9 cellular contexts compared by ENCODE assay signal in the genomic region with DNA sequence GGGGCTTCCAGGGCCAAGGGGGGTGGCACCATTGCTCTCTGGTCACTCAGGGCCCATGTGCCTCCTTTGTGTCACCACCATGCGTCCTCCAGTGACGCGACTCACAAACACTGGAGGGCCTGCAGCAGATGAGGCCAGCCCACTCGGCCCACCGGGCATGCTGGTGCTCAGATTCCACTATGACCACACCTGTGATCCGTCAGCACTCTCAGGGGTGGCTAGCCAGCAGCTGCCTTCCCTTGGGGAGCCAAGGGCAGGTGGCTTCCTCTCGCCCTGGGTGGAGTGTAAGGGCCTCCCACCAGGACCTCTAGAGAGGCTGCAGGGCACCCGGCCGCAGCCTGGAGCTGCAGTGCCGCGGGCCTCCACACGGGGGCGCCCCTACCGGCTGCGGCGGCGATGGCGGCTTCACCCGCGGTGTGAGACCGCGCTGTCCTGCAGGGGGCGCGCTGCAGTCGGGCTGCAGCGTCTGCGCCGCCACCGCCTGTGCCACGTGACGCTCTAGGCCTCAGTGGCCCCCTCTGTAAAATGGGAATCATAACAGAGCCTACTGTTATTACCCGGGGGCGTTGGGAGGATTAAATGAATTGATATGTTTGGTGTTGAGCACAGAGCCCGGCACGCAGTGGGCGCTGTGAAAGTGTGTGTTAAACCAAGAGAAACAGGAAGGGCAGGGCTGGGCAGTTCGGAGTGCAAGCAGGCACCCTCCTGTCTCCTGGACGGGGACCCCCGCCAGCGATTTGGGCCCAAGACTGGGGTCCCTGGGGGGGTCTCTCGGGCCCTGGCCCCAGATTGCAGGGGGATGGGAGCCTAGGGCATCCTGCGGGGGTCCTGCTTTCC.
A peak's percentile ranks its signal among the peaks of the same experiment; 100 is the strongest.
DNase-seq lines count a peak whose midpoint lies in the region; ATAC-seq and TF ChIP-seq lines count a peak whose summit lies in the region.
"Had no signal": no experiment of that assay in that cellular context is flagged by ENCODE, and none has a peak within 500 bp of the region (broad histone marks: within the 10 kb centered on the region; RNA-seq: fewer than 3 reads in every experiment).

No MANE protein-coding gene starts in this region.

- H3K9me3 ChIP-seq in CD4-positive, alpha-beta T cell (ENCODE audit: control insufficient read depth, low read length) = no peaks in the 10 kb centered on the region

- no peaks in the 10 kb centered on the region for H3K4me1 Mint-ChIP-seq in CD4-positive, alpha-beta T cell (ENCODE audit: low read depth)
- peaks cover 6% of the 10 kb centered on the region for H3K4me1 Mint-ChIP-seq in activated naive CD8-positive, alpha-beta T cell treated with anti-CD3 and anti-CD28 coated beads, Interleukin-2, amount 10 ng/mL, durations not matched to agents 7 days and 5 days

- H3K27ac ChIP-seq in CD4-positive, alpha-beta T cell (ENCODE audit: low read depth, low read length) = no peak overlapping the region

- peak; percentile 100 for TF ChIP-seq CTCF in CD4-positive, alpha-beta T cell (IDR thresholded peaks at IDR 0.05)

- H3K4me3 Mint-ChIP-seq in CD4-positive, alpha-beta T cell = no peak overlapping the region
- H3K4me3 Mint-ChIP-seq in activated naive CD8-positive, alpha-beta T cell treated with anti-CD3 and anti-CD28 coated beads, Interleukin-2, amount 10 ng/mL, durations not matched to agents 7 days and 5 days = no peak overlapping the region
- H3K4me3 Mint-ChIP-seq: stimulated activated naive CD8-positive, alpha-beta T cell treated with anti-CD3 and anti-CD28 coated beads, Interleukin-15, Interleukin-2, amounts not matched to agents 100 ng/mL and 50 ng/mL, for 24 hours had no signal

- POLR2A ChIA-PET in CD4-positive, alpha-beta T cell (lab: Charles Lee) = interaction anchor here (1.0 to 2.4 kb wide), 3 partner anchors 190 to 196 kb away, joined by 4 to 11 read pairs (median 7); a partner anchor contains a TSS
- POLR2A ChIA-PET in activated naive CD8-positive, alpha-beta T cell treated with anti-CD3 and anti-CD28 coated beads, Interleukin-2, amount 10 ng/mL, durations not matched to agents 7 days and 5 days (lab: Charles Lee) = interaction anchor here (1.0 to 1.9 kb wide), 5 partner anchors 133 to 393 kb away, joined by 3 to 7 read pairs (median 5); a partner anchor contains a TSS

- H3K27me3 Mint-ChIP-seq in CD4-positive, alpha-beta T cell = no peaks in the 10 kb centered on the region
- peaks cover 5% of the 10 kb centered on the region for H3K27me3 Mint-ChIP-seq in activated naive CD8-positive, alpha-beta T cell treated with anti-CD3 and anti-CD28 coated beads, Interleukin-2, amount 10 ng/mL, durations not matched to agents 7 days and 5 days

- peak; percentile 86 for ATAC-seq in CD4-positive, alpha-beta T cell (ENCODE audit: poor library complexity)
- ATAC-seq in HG02759 (IDR thresholded peaks at IDR 0.05; ENCODE audit: unreplicated experiment) (peak; percentile 67), HG02884 (IDR thresholded peaks at IDR 0.05; ENCODE audit: unreplicated experiment) (no peak)
- peak; percentile 64 for ATAC-seq in activated naive CD8-positive, alpha-beta T cell treated with anti-CD3 and anti-CD28 coated beads, Interleukin-2, amount 10 ng/mL, durations not matched to agents 7 days and 5 days (ENCODE audit: low read depth)

- no peak overlapping the region for H3K27ac Mint-ChIP-seq in CD4-positive, alpha-beta T cell
- no peak overlapping the region for H3K27ac Mint-ChIP-seq in activated naive CD8-positive, alpha-beta T cell treated with anti-CD3 and anti-CD28 coated beads, Interleukin-2, amount 10 ng/mL, durations not matched to agents 7 days and 5 days
- H3K27ac Mint-ChIP-seq: stimulated activated naive CD8-positive, alpha-beta T cell treated with anti-CD3 and anti-CD28 coated beads, Interleukin-15, Interleukin-2, amounts not matched to agents 100 ng/mL and 50 ng/mL, for 24 hours had no signal

- H3K27me3 ChIP-seq in CD4-positive, alpha-beta T cell (ENCODE audit: control insufficient read depth, insufficient read depth, low read length) = no peaks in the 10 kb centered on the region

- H3K9me3 Mint-ChIP-seq in CD4-positive, alpha-beta T cell = no peaks in the 10 kb centered on the region
- no peaks in the 10 kb centered on the region for H3K9me3 Mint-ChIP-seq in activated naive CD8-positive, alpha-beta T cell treated with anti-CD3 and anti-CD28 coated beads, Interleukin-2, amount 10 ng/mL, durations not matched to agents 7 days and 5 days
- H3K9me3 Mint-ChIP-seq: stimulated activated naive CD8-positive, alpha-beta T cell treated with anti-CD3 and anti-CD28 coated beads, Interleukin-15, Interleukin-2, amounts not matched to agents 100 ng/mL and 50 ng/mL, for 24 hours had no signal

- no peaks in the 10 kb centered on the region for H3K36me3 Mint-ChIP-seq in CD4-positive, alpha-beta T cell (ENCODE audit: low read depth)
- H3K36me3 Mint-ChIP-seq in activated naive CD8-positive, alpha-beta T cell treated with anti-CD3 and anti-CD28 coated beads, Interleukin-2, amount 10 ng/mL, durations not matched to agents 7 days and 5 days = no peaks in the 10 kb centered on the region

- CTCF ChIA-PET in CD4-positive, alpha-beta T cell (lab: Charles Lee) = interaction anchor here (0.6 to 3.3 kb wide), 17 partner anchors 12 to 340 kb away, joined by 3 to 38 read pairs (median 4); a partner anchor contains a TSS

- intact Hi-C loops in CD4-positive, alpha-beta T cell (cut with DNase I, micrococcal nuclease) = loop anchor here (1.0 kb wide), 2 partner anchors 28 to 190 kb away; no protein-coding TSS in a partner anchor

- peak; percentile 50 to 80 (median 68) for DNase-seq in CD4-positive, alpha-beta T cell
- DNase-seq in SKM-1 treated with dmso at 0.1 percent for 144 hours (lab: John Stamatoyannopoulos, UW; ENCODE audit: unreplicated experiment) = peak; percentile 65
- DNase-seq in activated naive CD8-positive, alpha-beta T cell treated with anti-CD3 and anti-CD28 coated beads, Interleukin-2, amount 10 ng/mL, durations not matched to agents 7 days and 5 days = peak; percentile 94
- peak; percentile 70 for DNase-seq in hepatic stellate cell (ENCODE audit: low spot score)
- peak; percentile 71 to 79 for DNase-seq in stimulated activated CD4-positive, alpha-beta T cell treated with anti-CD3 and anti-CD28 coated beads, Interleukin-1b, Interleukin-23, amount 100 ng/mL, for 4 hours (ENCODE audit: low read depth in 2 of 2)
- DNase-seq in globus pallidus (ENCODE audit: low spot score) = no peak
